In the genomic region with DNA sequence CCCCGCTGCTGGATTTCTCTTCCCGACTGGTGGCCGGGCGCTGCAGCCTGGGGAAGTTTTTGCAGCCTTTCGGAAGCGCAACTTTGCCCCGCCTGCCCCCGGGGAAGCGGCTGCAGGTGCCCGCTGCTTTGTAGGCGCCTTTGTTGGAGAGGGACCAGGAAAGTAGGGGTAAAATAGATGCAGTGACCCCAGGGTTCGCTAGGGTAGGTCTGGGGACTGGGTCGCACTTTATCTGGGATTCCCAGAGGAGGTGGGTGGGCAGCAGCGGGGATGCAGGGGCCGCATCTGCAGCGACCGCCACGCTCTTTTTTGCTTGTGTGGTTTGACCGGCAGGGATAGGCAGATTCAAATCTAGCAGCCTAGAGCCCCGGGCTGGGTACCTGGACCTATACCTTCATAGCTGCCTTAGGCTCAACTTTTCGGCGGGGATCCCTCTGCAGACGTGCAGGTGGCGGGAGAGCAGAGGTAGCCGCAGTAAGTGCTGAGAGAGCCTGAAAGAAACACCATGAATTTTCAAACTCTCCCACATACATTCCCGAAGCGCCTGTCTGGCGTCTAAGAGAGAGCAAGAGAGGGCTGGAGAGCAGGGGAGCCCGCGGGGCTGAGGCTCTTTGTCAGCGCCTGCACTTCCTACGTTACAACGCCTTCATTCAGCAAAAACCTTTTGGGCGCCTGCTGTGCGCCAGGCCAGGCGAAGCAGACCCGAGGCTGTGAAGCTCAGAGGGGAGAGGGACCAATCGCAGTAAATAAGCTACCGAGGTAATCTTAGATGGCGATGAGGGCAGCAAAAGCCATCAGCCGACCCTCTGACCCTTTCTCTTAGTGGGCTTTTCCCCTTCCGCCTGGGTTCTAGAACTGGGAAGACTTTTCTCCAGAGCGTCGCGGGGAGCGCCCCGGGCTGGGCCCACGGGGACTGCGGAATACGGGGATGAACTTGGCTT, we compare ENCODE assay signal across 9 cellular contexts. TPM values are rescaled to one million over a fixed set of nuclear protein-coding genes. Genes with fewer than 3 reads are reported as not detected.
A peak's percentile ranks its signal among the peaks of the same experiment; 100 is the strongest.
DNase-seq lines count a peak whose midpoint lies in the region; ATAC-seq, FAIRE-seq and TF ChIP-seq lines count a peak whose summit lies in the region.
"Had no signal": no experiment of that assay in that cellular context is flagged by ENCODE, and none has a peak within 500 bp of the region (broad histone marks: within the 10 kb centered on the region; RNA-seq: fewer than 3 reads in every experiment).

No MANE protein-coding gene starts in this region.

- TF ChIP-seq POLR2A in H1 (IDR thresholded peaks at IDR 0.05; ENCODE audit: control extremely low read depth in 1 of 2, low read depth in 2 of 2, low read length in 2 of 2), result no peak

- no peak overlapping the region for H4K91ac ChIP-seq in H1 (replicated peaks; ENCODE audit: insufficient read length, low read length)

- H3K27ac ChIP-seq in PC-3 (ENCODE audit: low read length) (no peak overlapping the region), H1 (ENCODE audit: low read depth, low read length) (no peak overlapping the region)
- H3K27ac ChIP-seq: neutrophil had no signal

- no peak overlapping the region; the same call in 1 of the 2 replicates for H2BK12ac ChIP-seq in H1 (ENCODE audit: low read depth, low read length)

- H3K79me2 ChIP-seq in PC-3 (ENCODE audit: low read length), result no peaks in the 10 kb centered on the region
- H3K79me2 ChIP-seq in H1 (ENCODE audit: control insufficient read depth in 1 of 2, insufficient read depth in 2 of 2, low read length in 2 of 2), result no peaks in the 10 kb centered on the region

- in situ Hi-C loops in GM13977 (cut with MboI; ENCODE audit: low pct_unique_long_range_greater_than_20kb, low sequenced_read_pairs, unreplicated experiment) (no loop called here), KBM-7 (cut with MboI; ENCODE audit: low pct_unique_long_range_greater_than_20kb, low sequenced_read_pairs) (no loop called here)

- 4% methylated on average over 42 of the region's 50 CpGs; no CpG with 5 or more reads in 1 of the 2 experiments for WGBS in H1 (ENCODE audit: extremely low coverage in 1 of 2, insufficient coverage in 1 of 2, insufficient read length in 1 of 2, insufficient replicate concordance in 2 of 2, low coverage in 1 of 2, low lambda C conversion rate in 2 of 2, missing lambda C conversion rate in 1 of 2), 2 experiments

- no peak overlapping the region for H2BK20ac ChIP-seq in H1 (ENCODE audit: low read length)

- H3K18ac ChIP-seq in H1 (ENCODE audit: extremely low read depth, low read length), result peak overlapping the region; percentile 25

- no peak overlapping the region for H3K9ac ChIP-seq in PC-3 (ENCODE audit: low read length)
- peak overlapping the region in 1 of 4 experiments; percentile 10; a peak in 2 of 7 replicates for H3K9ac ChIP-seq in H1 (replicated peaks in 1 of 4; ENCODE audit: extremely low read depth in 1 of 4, low read depth in 3 of 4, low read length in 3 of 4)

- TF ChIP-seq RAD21 in H1 (IDR thresholded peaks at IDR 0.05 in 1 of 2, conservative IDR thresholded peaks at IDR 0.05 in 1 of 2; ENCODE audit: low read depth in 2 of 2, low read length in 2 of 2), result peak in 1 of 2 experiments; percentile 0; a peak in 1 of 4 replicates

- CTCF ChIA-PET in PC-3 (lab: Charles Lee) (no interaction called here), H1 (lab: Charles Lee; ENCODE audit: partially characterized antibody) (interaction anchor here (0.7 to 2.0 kb wide), 7 partner anchors 10 to 348 kb away, joined by 3 to 7 read pairs (median 3); no protein-coding TSS in a partner anchor)

- H3K4me2 ChIP-seq in PC-3 (ENCODE audit: low read length), result peak overlapping the region; percentile 48
- peak overlapping the region; percentile 73 to 91 for H3K4me2 ChIP-seq in H1 (ENCODE audit: insufficient read depth in 1 of 2, low read depth in 2 of 2, low read length in 2 of 2)

- no peak for TF ChIP-seq CTCF in GM13977 (IDR thresholded peaks at IDR 0.05; ENCODE audit: extremely low read depth, insufficient read depth, missing control alignments)
- TF ChIP-seq CTCF in PC-3 (conservative IDR thresholded peaks at IDR 0.05; ENCODE audit: low read depth, low read length), result no peak
- no peak for TF ChIP-seq CTCF in H1 (IDR thresholded peaks at IDR 0.05; ENCODE audit: control extremely low read depth in 1 of 3, insufficient read depth in 1 of 3, low read depth in 1 of 3, low read length in 3 of 3)
- TF ChIP-seq CTCF in retinal pigment epithelial cell (conservative IDR thresholded peaks at IDR 0.05; ENCODE audit: low read depth, low read length), result no peak

- ATAC-seq in PC-3 (no peak), HG03521 (IDR thresholded peaks at IDR 0.05; ENCODE audit: unreplicated experiment) (no peak)

- H3K4ac ChIP-seq in H1 (replicated peaks; ENCODE audit: insufficient read length, low read depth, low read length), result no peak overlapping the region

- no peak for TF ChIP-seq EP300 in H1 (IDR thresholded peaks at IDR 0.05; ENCODE audit: borderline replicate concordance in 1 of 2, low read depth in 2 of 2, low read length in 2 of 2)

- H3K36me3 ChIP-seq in PC-3 (ENCODE audit: low read depth, low read length) (no peaks in the 10 kb centered on the region), H1 (ENCODE audit: control insufficient read depth in 2 of 4, insufficient read depth in 4 of 4, low read length in 3 of 4) (no peaks in the 10 kb centered on the region)
- H3K36me3 ChIP-seq: neutrophil had no signal

- no peak overlapping the region for H3K14ac ChIP-seq in H1 (ENCODE audit: insufficient read length)

- DNase-seq in GM13977 (ENCODE audit: low spot score) (peak; percentile 70), PC-3 (no peak), H1 (ENCODE audit: low read depth in 1 of 2, low spot score in 2 of 2) (peak in 1 of 2 experiments; percentile 74), retinal pigment epithelial cell (ENCODE audit: low read depth) (no peak), GOT3 (lab: John Stamatoyannopoulos, UW) (no peak), KBM-7 (no peak), NCI-H2107 treated with DMSO at 0.1 percent for 48 hours (lab: John Stamatoyannopoulos, UW; ENCODE audit: unreplicated experiment) (no peak)

- H4K8ac ChIP-seq in H1 (ENCODE audit: extremely low read depth, insufficient read depth, low read length), result peak overlapping the region; percentile 62

- H2AFZ ChIP-seq in PC-3 (ENCODE audit: low read length) (no peak overlapping the region), H1 (ENCODE audit: low read length) (0 out of 2 replicates have a peak overlapping the region, but pooled peaks have one; percentile 66)

- POLR2A ChIA-PET in PC-3 (lab: Charles Lee; ENCODE audit: unreplicated experiment), result no interaction called here
- POLR2A ChIA-PET in H1 (lab: Charles Lee; ENCODE audit: partially characterized antibody), result interaction anchor here (0.7 kb wide), 1 partner anchor 690 kb away, joined by 3 read pairs; no protein-coding TSS in a partner anchor

- H3K27me3 ChIP-seq in PC-3 (ENCODE audit: low read length) (peaks cover 58% of the 10 kb centered on the region), H1 (replicated peaks in 1 of 4; ENCODE audit: control insufficient read depth in 3 of 4, extremely low read depth in 1 of 4, insufficient read depth in 3 of 4, low read length in 3 of 4) (peaks cover 30 to 67% (median 55%) of the 10 kb centered on the region in 4 experiments)

- no peak overlapping the region for H2BK5ac ChIP-seq in H1 (ENCODE audit: low read depth, low read length)

- H3K23ac ChIP-seq in H1 (ENCODE audit: insufficient read length), result no peak overlapping the region

- H3F3A ChIP-seq in PC-3 (ENCODE audit: low read length, unreplicated experiment), result no peaks in the 10 kb centered on the region

- BruUV-seq in PC-3 (replicated peaks; lab: Mats Ljungman, UMichigan), result no TSS peak

- H3K4me3 ChIP-seq in PC-3 (ENCODE audit: low read length), result 0 out of 2 replicates have a peak overlapping the region, but pooled peaks have one; percentile 27
- peak overlapping the region; percentile 49 to 74 (median 56) for H3K4me3 ChIP-seq in H1 (ENCODE audit: extremely low read depth in 1 of 4, insufficient read depth in 2 of 4, low read depth in 3 of 4, low read length in 4 of 4)
- H3K4me3 ChIP-seq in retinal pigment epithelial cell (ENCODE audit: low read length), result peak overlapping the region; percentile 19

- H2BK15ac ChIP-seq in H1 (ENCODE audit: low read length), result no peak overlapping the region

- no peaks in the 10 kb centered on the region for H3K79me1 ChIP-seq in H1 (ENCODE audit: low read depth, low read length)

- H3K23me2 ChIP-seq in H1 (ENCODE audit: low read depth, low read length), result peaks cover 26% of the 10 kb centered on the region

- H3K56ac ChIP-seq in H1 (replicated peaks; ENCODE audit: insufficient read length, low read depth, low read length), result no peak overlapping the region

- H3K4me1 ChIP-seq in PC-3 (ENCODE audit: insufficient read depth, low read length) (no peaks in the 10 kb centered on the region), H1 (replicated peaks in 1 of 4; ENCODE audit: control insufficient read depth in 3 of 4, insufficient read depth in 4 of 4, low read length in 3 of 4) (peaks cover 0 to 10% (median 6%) of the 10 kb centered on the region in 4 experiments; a peak in 6 of 7 replicates)

- no peak overlapping the region for H2AK5ac ChIP-seq in H1 (ENCODE audit: low read depth, low read length)

- H4K20me1 ChIP-seq in PC-3 (ENCODE audit: low read length), result no peaks in the 10 kb centered on the region
- no peaks in the 10 kb centered on the region for H4K20me1 ChIP-seq in H1 (replicated peaks in 1 of 2; ENCODE audit: control insufficient read depth in 1 of 2, insufficient read depth in 2 of 2, low read length in 2 of 2)

- no peak for FAIRE-seq in H1 (lab: Jason Lieb, UNC)

- no peak overlapping the region for H4K5ac ChIP-seq in H1 (ENCODE audit: insufficient read length, low read depth, low read length)

- H3K9me3 ChIP-seq in PC-3 (ENCODE audit: low read length), result no peaks in the 10 kb centered on the region
- H3K9me3 ChIP-seq in H1 (ENCODE audit: insufficient read depth in 2 of 2, low read depth in 1 of 2, low read length in 1 of 2), result no peaks in the 10 kb centered on the region
- H3K9me3 ChIP-seq: neutrophil had no signal

- no peak overlapping the region for H2BK120ac ChIP-seq in H1 (replicated peaks; ENCODE audit: low read depth, low read length)

- H3K9me2 ChIP-seq in PC-3 (replicated peaks; ENCODE audit: low read length), result no peaks in the 10 kb centered on the region

- intact Hi-C loops in PC-3 (cut with micrococcal nuclease), result no loop called here

TF ChIP-seq in H1, 55 proteins besides CTCF, POLR2A, EP300 and RAD21 (continues in another document):
- TF ChIP-seq PHF8 (conservative IDR thresholded peaks at IDR 0.05; ENCODE audit: low read depth, low read length), result 0 out of 2 replicates have a peak, but pooled peaks have one; percentile 3

RNA-seq across cellular contexts. Expression of a gene that starts 0.6 kb away (rescaled TPM):
- total RNA-seq in PC-3 (2014; rRNA removed), result not detected in 2 replicates
- total RNA-seq in H1 (2021; fragmentation: NEBNext Ultra II Directional; extraction: Animal tissue kit (Norgen Biotek cat#: 25700)), result 0.08 and 0.24 TPM in 2 replicates
- polyA plus RNA-seq in H1 (2011; rRNA removed), result 0.05 and 0.08 TPM in 2 replicates
- polyA plus RNA-seq in H1 (2011; cell fraction: cytosol; rRNA removed), result 0.06 TPM
- 0.10 TPM for polyA plus RNA-seq in H1 (2011; cell fraction: nucleus; rRNA removed)
- 0.04 to 0.12 TPM (median 0.07 TPM) in 4 replicates for polyA plus RNA-seq in H1 (2012, experiment 1 of 2)
- not detected for polyA plus RNA-seq in H1 (2012, experiment 2 of 2)
- polyA plus RNA-seq in H1 (2013, experiment 1 of 2), result 0.06 TPM
- 0.06 TPM for polyA plus RNA-seq in H1 (2013, experiment 2 of 2)
- 0.22 and 0.24 TPM in 2 replicates for polyA minus RNA-seq in H1 (2011; rRNA and poly(A)+ RNA removed)
- polyA minus RNA-seq in H1 (2011; cell fraction: cytosol; rRNA and poly(A)+ RNA removed), result not detected
- polyA minus RNA-seq in H1 (2011; cell fraction: nucleus; rRNA and poly(A)+ RNA removed), result 0.80 TPM
